ENCODE assay signal across 11 cellular contexts in the genomic region with DNA sequence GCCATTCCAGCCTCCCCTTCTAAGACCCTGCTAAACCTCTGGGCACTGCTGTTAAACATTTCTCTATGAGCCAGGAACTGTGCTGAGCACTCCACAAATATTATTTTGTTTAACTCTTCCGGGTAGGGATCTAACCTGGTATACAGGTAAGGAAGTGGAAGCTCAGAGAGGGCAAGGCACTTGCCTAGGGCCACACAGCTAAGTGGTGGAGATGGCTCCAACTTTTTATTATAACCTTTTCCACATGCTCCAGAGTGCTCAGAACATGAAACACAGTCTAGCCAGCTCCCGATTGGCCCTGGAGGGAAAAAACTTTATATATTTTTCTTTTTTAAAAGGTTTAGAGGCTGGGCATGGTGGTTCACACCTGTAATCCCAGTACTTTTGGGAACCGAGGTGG. TPM values are rescaled to one million over a fixed set of nuclear protein-coding genes. Genes with fewer than 3 reads are reported as not detected.
"Had no signal": no experiment of that assay in that cellular context is flagged by ENCODE, and none has a peak within 500 bp of the region (broad histone marks: within the 10 kb centered on the region; RNA-seq: fewer than 3 reads in every experiment).

No MANE protein-coding gene starts in this region.

RNA-seq across cellular contexts. Expression of a gene that starts 13.6 kb away (rescaled TPM):
- total RNA-seq: subcutaneous adipose tissue, suprapubic skin, thoracic aorta, thyroid gland, tibial nerve, transverse colon, upper lobe of right lung, ureter, vagina had no signal
- polyA plus RNA-seq: stomach, urinary bladder had no signal
